Comparison of ENCODE assay signal across 19 cellular contexts in genomic region chr11:134560566-134561347, GRCh38.
DNase-seq lines count a peak whose midpoint lies in the region; ATAC-seq and TF ChIP-seq lines count a peak whose summit lies in the region.
"Had no signal": no experiment of that assay in that cellular context is flagged by ENCODE, and none has a peak within 500 bp of the region (broad histone marks: within the 10 kb centered on the region; RNA-seq: fewer than 3 reads in every experiment).

No MANE protein-coding gene starts in this region.

- H3K4me3 Mint-ChIP-seq in chondrocyte (ENCODE audit: unreplicated experiment) (no peak overlapping the region), CD14-positive monocyte (no peak overlapping the region)
- H3K4me3 Mint-ChIP-seq in activated CD4-positive, alpha-beta T cell treated with anti-CD3 and anti-CD28 coated beads, Interleukin-2, amount 10 ng/mL, durations not matched to agents 24 days and 14 days, result no peak overlapping the region
- H3K4me3 Mint-ChIP-seq in activated naive CD4-positive, alpha-beta T cell treated with anti-CD3 and anti-CD28 coated beads for 36 hours, result no peak overlapping the region
- H3K4me3 Mint-ChIP-seq: CD4-positive, alpha-beta T cell; stimulated activated effector memory CD8-positive, alpha-beta T cell treated with anti-CD3 and anti-CD28 coated beads, Interleukin-12 subunit alpha, Interleukin-12 subunit beta, amount 100 ng/mL, for 72 hours; T-helper 1 cell treated with Interleukin-12 subunit alpha and Interleukin-12 subunit beta and Interleukin-4 antibody, amounts not matched to agents 30 μg/mL and 1 μg/mL, for 36 hours had no signal

- H3K36me3 Mint-ChIP-seq in chondrocyte (ENCODE audit: low read depth) (no peaks in the 10 kb centered on the region), CD14-positive monocyte (no peaks in the 10 kb centered on the region)
- H3K36me3 Mint-ChIP-seq in activated CD4-positive, alpha-beta T cell treated with anti-CD3 and anti-CD28 coated beads, Interleukin-2, amount 10 ng/mL, durations not matched to agents 24 days and 14 days (ENCODE audit: low read depth), result no peaks in the 10 kb centered on the region
- no peaks in the 10 kb centered on the region for H3K36me3 Mint-ChIP-seq in activated naive CD4-positive, alpha-beta T cell treated with anti-CD3 and anti-CD28 coated beads for 36 hours (ENCODE audit: low read depth)
- H3K36me3 Mint-ChIP-seq: naive B cell; stimulated activated effector memory CD8-positive, alpha-beta T cell treated with anti-CD3 and anti-CD28 coated beads, Interleukin-12 subunit alpha, Interleukin-12 subunit beta, amount 100 ng/mL, for 72 hours had no signal

- H3K27me3 Mint-ChIP-seq in chondrocyte (ENCODE audit: low read depth), result peaks cover 10% of the 10 kb centered on the region
- peaks cover 1 to 8% (median 4%) of the 10 kb centered on the region in 3 donors for H3K27me3 Mint-ChIP-seq in CD14-positive monocyte (ENCODE audit: low read depth in 3 of 3)
- peaks cover 2% of the 10 kb centered on the region for H3K27me3 Mint-ChIP-seq in activated CD4-positive, alpha-beta T cell treated with anti-CD3 and anti-CD28 coated beads, Interleukin-2, amount 10 ng/mL, durations not matched to agents 24 days and 14 days
- H3K27me3 Mint-ChIP-seq in activated naive CD4-positive, alpha-beta T cell treated with anti-CD3 and anti-CD28 coated beads for 36 hours (ENCODE audit: low read depth), result peaks cover 3% of the 10 kb centered on the region

- DNase-seq in cardiac septum (ENCODE audit: low spot score) (peak; percentile 47), right cardiac atrium (no peak), chondrocyte (ENCODE audit: low spot score) (peak; percentile 69), mucosa of gallbladder (ENCODE audit: low spot score) (peak; percentile 7), CD14-positive monocyte (ENCODE audit: low spot score) (no peak)
- no peak for DNase-seq in activated CD4-positive, alpha-beta T cell treated with anti-CD3 and anti-CD28 coated beads, Interleukin-2, amount 10 ng/mL, durations not matched to agents 24 days and 14 days
- DNase-seq in activated naive CD4-positive, alpha-beta T cell treated with anti-CD3 and anti-CD28 coated beads for 36 hours, result no peak
- DNase-seq: anterior cingulate cortex; foreskin keratinocyte; left lung; naive B cell; NCI-H146; NCI-H2227 treated with DMSO at 0.1 percent for 48 hours; stimulated activated CD4-positive, alpha-beta T cell treated with anti-CD3 and anti-CD28 coated beads, Interleukin-12 subunit alpha, Interleukin-12 subunit beta, amount 100 ng/mL, for 4 hours had no signal

- no peaks in the 10 kb centered on the region for H3K27me3 ChIP-seq in right cardiac atrium (ENCODE audit: control insufficient read depth, insufficient read depth)
- H3K27me3 ChIP-seq: foreskin keratinocyte, tibial nerve had no signal

- TF ChIP-seq CTCF in chondrocyte (IDR thresholded peaks at IDR 0.05) (no peak), CD14-positive monocyte (IDR thresholded peaks at IDR 0.05) (no peak)

- WGBS in right cardiac atrium, result 62% methylated on average over 12 of the region's 12 CpGs

- no peak for ATAC-seq in right cardiac atrium
- no peak for ATAC-seq in GM18498 (IDR thresholded peaks at IDR 0.05; ENCODE audit: unreplicated experiment)
- ATAC-seq: foreskin keratinocyte, left lung had no signal

- H3K9me3 Mint-ChIP-seq in chondrocyte (ENCODE audit: low read depth) (no peaks in the 10 kb centered on the region), CD14-positive monocyte (peaks cover 0 to 5% (median 0%) of the 10 kb centered on the region in 7 donors)
- H3K9me3 Mint-ChIP-seq in activated CD4-positive, alpha-beta T cell treated with anti-CD3 and anti-CD28 coated beads, Interleukin-2, amount 10 ng/mL, durations not matched to agents 24 days and 14 days, result no peaks in the 10 kb centered on the region
- H3K9me3 Mint-ChIP-seq in activated naive CD4-positive, alpha-beta T cell treated with anti-CD3 and anti-CD28 coated beads for 36 hours, result no peaks in the 10 kb centered on the region
- H3K9me3 Mint-ChIP-seq: CD4-positive, alpha-beta T cell; stimulated activated effector memory CD8-positive, alpha-beta T cell treated with anti-CD3 and anti-CD28 coated beads, Interleukin-12 subunit alpha, Interleukin-12 subunit beta, amount 100 ng/mL, for 72 hours; T-helper 1 cell treated with Interleukin-12 subunit alpha and Interleukin-12 subunit beta and Interleukin-4 antibody, amounts not matched to agents 30 μg/mL and 1 μg/mL, for 36 hours had no signal

- H3K4me1 Mint-ChIP-seq in chondrocyte (ENCODE audit: low read depth) (peaks cover 8% of the 10 kb centered on the region), CD14-positive monocyte (no peaks in the 10 kb centered on the region)
- H3K4me1 Mint-ChIP-seq in activated CD4-positive, alpha-beta T cell treated with anti-CD3 and anti-CD28 coated beads, Interleukin-2, amount 10 ng/mL, durations not matched to agents 24 days and 14 days, result no peaks in the 10 kb centered on the region
- no peaks in the 10 kb centered on the region for H3K4me1 Mint-ChIP-seq in activated naive CD4-positive, alpha-beta T cell treated with anti-CD3 and anti-CD28 coated beads for 36 hours (ENCODE audit: low read depth)
- H3K4me1 Mint-ChIP-seq: naive B cell; stimulated activated effector memory CD8-positive, alpha-beta T cell treated with anti-CD3 and anti-CD28 coated beads, Interleukin-12 subunit alpha, Interleukin-12 subunit beta, amount 100 ng/mL, for 72 hours had no signal

- H3K27ac Mint-ChIP-seq in chondrocyte (ENCODE audit: unreplicated experiment), result no peak overlapping the region
- no peak overlapping the region for H3K27ac Mint-ChIP-seq in CD14-positive monocyte
- no peak overlapping the region for H3K27ac Mint-ChIP-seq in activated CD4-positive, alpha-beta T cell treated with anti-CD3 and anti-CD28 coated beads, Interleukin-2, amount 10 ng/mL, durations not matched to agents 24 days and 14 days
- no peak overlapping the region for H3K27ac Mint-ChIP-seq in activated naive CD4-positive, alpha-beta T cell treated with anti-CD3 and anti-CD28 coated beads for 36 hours
- H3K27ac Mint-ChIP-seq: CD4-positive, alpha-beta T cell; stimulated activated effector memory CD8-positive, alpha-beta T cell treated with anti-CD3 and anti-CD28 coated beads, Interleukin-12 subunit alpha, Interleukin-12 subunit beta, amount 100 ng/mL, for 72 hours; T-helper 1 cell treated with Interleukin-12 subunit alpha and Interleukin-12 subunit beta and Interleukin-4 antibody, amounts not matched to agents 30 μg/mL and 1 μg/mL, for 36 hours had no signal

- no peaks in the 10 kb centered on the region for H3K9me3 ChIP-seq in right cardiac atrium (ENCODE audit: control insufficient read depth, low read length)
- H3K9me3 ChIP-seq: left lung, tibial nerve had no signal

- H3K4me1 ChIP-seq in right cardiac atrium (ENCODE audit: control insufficient read depth, insufficient read depth, low read length), result no peaks in the 10 kb centered on the region
- H3K4me1 ChIP-seq: foreskin keratinocyte, left lung, tibial nerve had no signal

- CTCF ChIA-PET in activated naive CD4-positive, alpha-beta T cell treated with anti-CD3 and anti-CD28 coated beads for 36 hours (lab: Charles Lee), result no interaction called here

- H3K27ac ChIP-seq in right cardiac atrium (ENCODE audit: low read length), result no peak overlapping the region
- H3K27ac ChIP-seq: foreskin keratinocyte, left lung, tibial nerve had no signal

- no peak overlapping the region for H3K4me3 ChIP-seq in right cardiac atrium (ENCODE audit: low read length)
- H3K4me3 ChIP-seq: left lung, tibial nerve had no signal

- intact Hi-C loops in cardiac septum (cut with DNase I), result no loop called here
- intact Hi-C loops in right cardiac atrium (cut with DNase I), result no loop called here
- intact Hi-C loops in CD14-positive monocyte (cut with micrococcal nuclease), result no loop called here
- intact Hi-C loops in activated CD4-positive, alpha-beta T cell treated with anti-CD3 and anti-CD28 coated beads, Interleukin-2, amount 10 ng/mL, durations not matched to agents 24 days and 14 days (cut with micrococcal nuclease), result no loop called here
- intact Hi-C loops in activated naive CD4-positive, alpha-beta T cell treated with anti-CD3 and anti-CD28 coated beads for 36 hours (cut with micrococcal nuclease), result no loop called here

Comparison
In these comparisons a context has a peak if more than half of its experiments do, and no peak if none do; other contexts are left out.
1. DNase-seq: peak in cardiac septum (single experiment), chondrocyte (single experiment) and mucosa of gallbladder (single experiment); none in right cardiac atrium (0 of 3), CD14-positive monocyte (single experiment), activated CD4-positive, alpha-beta T cell treated with anti-CD3 and anti-CD28 coated beads, Interleukin-2, amount 10 ng/mL, durations not matched to agents 24 days and 14 days (single experiment) and activated naive CD4-positive, alpha-beta T cell treated with anti-CD3 and anti-CD28 coated beads for 36 hours (single experiment).